ENCODE assay signal across 19 cellular contexts in the genomic region with DNA sequence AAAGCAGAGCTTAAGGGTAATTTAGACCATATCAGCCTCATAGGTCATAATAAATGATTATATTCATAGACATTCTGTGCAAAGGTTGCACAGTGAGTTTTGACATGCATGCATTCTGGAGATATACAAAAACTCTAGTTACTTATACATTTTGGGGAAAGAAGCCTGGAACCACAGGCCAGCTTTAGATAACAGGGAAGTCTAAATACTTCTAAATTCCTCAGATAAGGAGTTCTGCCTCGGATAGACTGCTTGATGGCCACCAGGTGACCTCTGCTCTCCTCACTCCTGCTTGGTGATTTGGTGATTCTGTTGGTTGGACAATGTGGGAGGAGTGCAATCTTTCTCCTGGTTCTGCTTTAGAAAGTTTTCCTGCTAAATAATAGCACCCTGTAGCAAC.
DNase-seq lines count a peak whose midpoint lies in the region; ATAC-seq, FAIRE-seq and TF ChIP-seq lines count a peak whose summit lies in the region.
"Had no signal": no experiment of that assay in that cellular context is flagged by ENCODE, and none has a peak within 500 bp of the region (broad histone marks: within the 10 kb centered on the region; RNA-seq: fewer than 3 reads in every experiment).

No MANE protein-coding gene starts in this region.

- H3K9me3 ChIP-seq in HUES48 (ENCODE audit: control insufficient read depth, insufficient read depth, low read length) (no peaks in the 10 kb centered on the region), K562 (replicated peaks; ENCODE audit: control insufficient read depth, insufficient read depth, low read depth, low read length) (no peaks in the 10 kb centered on the region), hepatocyte (ENCODE audit: low read depth) (no peaks in the 10 kb centered on the region), colonic mucosa (no peaks in the 10 kb centered on the region)
- H3K9me3 ChIP-seq: BE2C had no signal

- peaks cover 33% of the 10 kb centered on the region for H3K4me1 ChIP-seq in HUES48 (ENCODE audit: control insufficient read depth, insufficient read depth, low read length)
- H3K4me1 ChIP-seq in K562 (replicated peaks in 1 of 2; ENCODE audit: control insufficient read depth in 2 of 2, insufficient read depth in 2 of 2, low read length in 2 of 2) = peaks cover 28 to 61% of the 10 kb centered on the region in 2 experiments
- peaks cover 10% of the 10 kb centered on the region for H3K4me1 ChIP-seq in hepatocyte (ENCODE audit: insufficient read depth)
- no peaks in the 10 kb centered on the region for H3K4me1 ChIP-seq in colonic mucosa

- H3K9me2 ChIP-seq in hepatocyte (replicated peaks; ENCODE audit: insufficient read depth) = no peaks in the 10 kb centered on the region

- POLR2A ChIA-PET in K562 (lab: Yijun Ruan, JAX) = interaction anchor here (0.6 to 3.1 kb wide), 4 partner anchors 10 to 215 kb away, joined by 4 to 16 read pairs (median 5); a partner anchor contains a TSS

- no peak for TF ChIP-seq POLR2A in K562 (conservative IDR thresholded peaks at IDR 0.05)

- peak overlapping the region; percentile 53 for H3K4me2 ChIP-seq in K562 (ENCODE audit: insufficient read depth, low read length)
- peak overlapping the region; percentile 34 for H3K4me2 ChIP-seq in hepatocyte

- H4K20me1 ChIP-seq in K562 (replicated peaks; ENCODE audit: control insufficient read depth, insufficient read depth, low read length) (0 out of 2 replicates have a peak, but pooled peaks cover 2% of the 10 kb centered on the region), hepatocyte (ENCODE audit: insufficient read depth, poor library complexity, severe bottlenecking) (no peaks in the 10 kb centered on the region)

- H3K79me2 ChIP-seq in K562 (ENCODE audit: control insufficient read depth, insufficient read depth, low read length) = peaks cover 98% of the 10 kb centered on the region
- peaks cover 76% of the 10 kb centered on the region for H3K79me2 ChIP-seq in hepatocyte

- H3K9ac ChIP-seq in HUES48 (ENCODE audit: low read depth, low read length) (no peak overlapping the region), K562 (ENCODE audit: insufficient read depth in 1 of 2, low read depth in 2 of 2, low read length in 2 of 2) (peak overlapping the region; percentile 15 to 57; a peak in 3 of 4 replicates), colonic mucosa (ENCODE audit: low read depth in 2 of 2, low read length in 2 of 2) (no peak overlapping the region)

- H3K4me3 ChIP-seq in HUES48 (ENCODE audit: low read depth, low read length) (no peak overlapping the region), K562 (no peak overlapping the region), hepatocyte (no peak overlapping the region), colonic mucosa (no peak overlapping the region)

- peak; percentile 21 for ATAC-seq in K562
- ATAC-seq in HG03460 (IDR thresholded peaks at IDR 0.05; ENCODE audit: unreplicated experiment) = no peak
- ATAC-seq: PC-3 had no signal

- H3K27me3 ChIP-seq in HUES48 (ENCODE audit: control insufficient read depth, insufficient read depth, low read length) = no peaks in the 10 kb centered on the region
- no peaks in the 10 kb centered on the region for H3K27me3 ChIP-seq in K562 (ENCODE audit: control insufficient read depth in 2 of 2, insufficient read depth in 2 of 2, low read length in 2 of 2)
- no peaks in the 10 kb centered on the region for H3K27me3 ChIP-seq in hepatocyte
- no peaks in the 10 kb centered on the region for H3K27me3 ChIP-seq in colonic mucosa
- H3K27me3 ChIP-seq: BE2C had no signal

- TF ChIP-seq EP300 in K562 (IDR thresholded peaks at IDR 0.05; ENCODE audit: low read length) = peak; percentile 62; the same call in 1 of the 2 replicates

- H2AFZ ChIP-seq in K562 (ENCODE audit: low read depth, low read length) (no peak overlapping the region), hepatocyte (no peak overlapping the region)

- TF ChIP-seq CTCF in K562 (IDR thresholded peaks at IDR 0.05 in 2 of 3, conservative IDR thresholded peaks at IDR 0.05 in 1 of 3; ENCODE audit: insufficient read depth in 2 of 3, low read depth in 1 of 3, low read length in 3 of 3) = peak in 1 of 3 experiments; percentile 12; a peak in 1 of 6 replicates
- TF ChIP-seq CTCF in hepatocyte (IDR thresholded peaks at IDR 0.05; ENCODE audit: poor library complexity) = no peak
- TF ChIP-seq CTCF in colonic mucosa (IDR thresholded peaks at IDR 0.05) = no peak

- peak; percentile 82 for FAIRE-seq in K562 (lab: Jason Lieb, UNC)
- FAIRE-seq: HTR-8/SVneo had no signal

- CTCF ChIA-PET in K562 (lab: Yijun Ruan, JAX; ENCODE audit: low intra/inter-chr PET ratio) = no interaction called here

- BruUV-seq in K562 (replicated peaks; lab: Mats Ljungman, UMichigan) = no TSS peak

- DNase-seq in ELF-1 (ENCODE audit: low read depth, low spot score) = peak; percentile 19
- peak in 2 of 4 experiments; percentile 37 to 82 for DNase-seq in K562 (ENCODE audit: extremely low read depth in 1 of 4, low spot score in 3 of 4)
- DNase-seq in hepatocyte (ENCODE audit: low spot score) = no peak
- DNase-seq in head of caudate nucleus = no peak
- no peak for DNase-seq in colonic mucosa
- no peak for DNase-seq in activated CD8-positive, alpha-beta memory T cell treated with anti-CD3 and anti-CD28 coated beads, Interleukin-2, amount 50 U/mL, for 48 hours
- DNase-seq: BE2C, HCEC 1CT, IMR-90, NCI-H1105 treated with DMSO at 0.1 percent for 48 hours, NCI-H2081, NCI-H2171, NCI-H446, NCI-H526, PC-3, Right ventricle myocardium superior had no signal

- intact Hi-C loops in K562 (cut with micrococcal nuclease) (no loop called here), head of caudate nucleus (cut with DNase I) (no loop called here), colonic mucosa (cut with DNase I) (no loop called here)

- no peak for TF ChIP-seq RAD21 in K562 (CRISPR knock-in tag; conservative IDR thresholded peaks at IDR 0.05 in 1 of 2, IDR thresholded peaks at IDR 0.05 in 1 of 2)

- 0% methylated on average over 1 of the region's 1 CpG for WGBS in K562 (ENCODE audit: insufficient coverage, low coverage, missing lambda C conversion rate)
- WGBS in hepatocyte (ENCODE audit: low lambda C conversion rate, missing lambda C conversion rate) = 4% methylated on average over 1 of the region's 1 CpG

- in situ Hi-C loops in K562 (cut with MboI) = no loop called here

- H3K9me1 ChIP-seq in K562 (ENCODE audit: control insufficient read depth, insufficient read depth, low read length) = no peaks in the 10 kb centered on the region

- H3K27ac ChIP-seq in HUES48 (ENCODE audit: low read depth, low read length) = peak overlapping the region; percentile 35
- H3K27ac ChIP-seq in K562 (ENCODE audit: extremely low read depth, low read depth, low read length) = peak overlapping the region; percentile 73
- peak overlapping the region; percentile 58 for H3K27ac ChIP-seq in hepatocyte
- H3K27ac ChIP-seq in colonic mucosa = no peak overlapping the region

- no peaks in the 10 kb centered on the region for H3K36me3 ChIP-seq in HUES48 (ENCODE audit: control insufficient read depth, insufficient read depth, low read length)
- H3K36me3 ChIP-seq in K562 (ENCODE audit: control insufficient read depth, insufficient read depth, low read length) = no peaks in the 10 kb centered on the region; the same call in 2 of the 3 replicates
- H3K36me3 ChIP-seq in hepatocyte (replicated peaks; ENCODE audit: insufficient read depth, low read depth) = no peaks in the 10 kb centered on the region
- no peaks in the 10 kb centered on the region for H3K36me3 ChIP-seq in colonic mucosa
- H3K36me3 ChIP-seq: BE2C had no signal

TF ChIP-seq in K562, 482 proteins besides CTCF, POLR2A, EP300 and RAD21 (continues in another document):
- peak; percentile 53 for TF ChIP-seq TCF3 (CRISPR knock-in tag; IDR thresholded peaks at IDR 0.05)
- TF ChIP-seq SMARCA4 (IDR thresholded peaks at IDR 0.05) = peak; percentile 58
- TF ChIP-seq, protein P1, sequence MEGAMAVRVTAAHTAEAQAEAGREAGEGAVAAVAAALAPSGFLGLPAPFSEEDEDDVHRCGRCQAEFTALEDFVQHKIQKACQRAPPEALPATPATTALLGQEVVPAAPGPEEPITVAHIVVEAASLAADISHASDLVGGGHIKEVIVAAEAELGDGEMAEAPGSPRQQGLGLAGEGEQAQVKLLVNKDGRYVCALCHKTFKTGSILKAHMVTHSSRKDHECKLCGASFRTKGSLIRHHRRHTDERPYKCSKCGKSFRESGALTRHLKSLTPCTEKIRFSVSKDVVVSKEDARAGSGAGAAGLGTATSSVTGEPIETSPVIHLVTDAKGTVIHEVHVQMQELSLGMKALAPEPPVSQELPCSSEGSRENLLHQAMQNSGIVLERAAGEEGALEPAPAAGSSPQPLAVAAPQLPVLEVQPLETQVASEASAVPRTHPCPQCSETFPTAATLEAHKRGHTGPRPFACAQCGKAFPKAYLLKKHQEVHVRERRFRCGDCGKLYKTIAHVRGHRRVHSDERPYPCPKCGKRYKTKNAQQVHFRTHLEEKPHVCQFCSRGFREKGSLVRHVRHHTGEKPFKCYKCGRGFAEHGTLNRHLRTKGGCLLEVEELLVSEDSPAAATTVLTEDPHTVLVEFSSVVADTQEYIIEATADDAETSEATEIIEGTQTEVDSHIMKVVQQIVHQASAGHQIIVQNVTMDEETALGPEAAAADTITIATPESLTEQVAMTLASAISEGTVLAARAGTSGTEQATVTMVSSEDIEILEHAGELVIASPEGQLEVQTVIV (CRISPR knock-in tag; IDR thresholded peaks at IDR 0.05; ENCODE audit: borderline replicate concordance) = no peak
- peak; percentile 66; the same call in 1 of the 2 replicates for TF ChIP-seq ARID1B (IDR thresholded peaks at IDR 0.05)
- no peak for TF ChIP-seq ZBTB1 (CRISPR knock-in tag; IDR thresholded peaks at IDR 0.05; ENCODE audit: borderline replicate concordance, low read depth)
- peak; percentile 22; the same call in 1 of the 2 replicates for TF ChIP-seq MYC (IDR thresholded peaks at IDR 0.05; ENCODE audit: low read depth, low read length)
- TF ChIP-seq MYC (CRISPR knock-in tag; IDR thresholded peaks at IDR 0.05; ENCODE audit: borderline replicate concordance, low read depth) = no peak
- TF ChIP-seq FOXM1 (IDR thresholded peaks at IDR 0.05; ENCODE audit: low read depth) = 0 out of 2 replicates have a peak, but pooled peaks have one; percentile 20
- no peak for TF ChIP-seq FOXM1 (CRISPR knock-in tag; IDR thresholded peaks at IDR 0.05; ENCODE audit: low read depth)
- TF ChIP-seq CTBP1 (IDR thresholded peaks at IDR 0.05; ENCODE audit: borderline replicate concordance) = peak; percentile 49; the same call in 1 of the 2 replicates
- TF ChIP-seq POLR2AphosphoS5 (IDR thresholded peaks at IDR 0.05; ENCODE audit: control insufficient read depth, insufficient read depth, low read depth, low read length) = peak; percentile 30; the same call in 1 of the 2 replicates
- TF ChIP-seq KAT2B (IDR thresholded peaks at IDR 0.05; ENCODE audit: low read depth, low read length) = no peak
- TF ChIP-seq ZNF444 (CRISPR knock-in tag; IDR thresholded peaks at IDR 0.05) = no peak
- no peak for TF ChIP-seq ZNF436 (CRISPR knock-in tag; IDR thresholded peaks at IDR 0.05)
- TF ChIP-seq RCOR1 (IDR thresholded peaks at IDR 0.05; ENCODE audit: borderline replicate concordance in 1 of 2, low read depth in 2 of 2, low read length in 2 of 2) = peak in 1 of 2 experiments; percentile 71; a peak in 2 of 4 replicates
- TF ChIP-seq EHMT2 (IDR thresholded peaks at IDR 0.05) = no peak

Comparison
In these comparisons a context has a peak if more than half of its experiments do, and no peak if none do; other contexts are left out.
1. H3K9ac ChIP-seq: peak in K562 (2 of 2); none in HUES48 (single experiment) and colonic mucosa (0 of 2).